In genomic region chr4:29927895-29928294, GRCh38 we compare ENCODE assay signal across 21 cellular contexts.
DNase-seq lines count a peak whose midpoint lies in the region; ATAC-seq and TF ChIP-seq lines count a peak whose summit lies in the region.
"Had no signal": no experiment of that assay in that cellular context is flagged by ENCODE, and none has a peak within 500 bp of the region (broad histone marks: within the 10 kb centered on the region; RNA-seq: fewer than 3 reads in every experiment).

No MANE protein-coding gene starts in this region.

- no peaks in the 10 kb centered on the region for H3K27me3 ChIP-seq in WERI-Rb-1 (ENCODE audit: insufficient read depth, low read depth, severe bottlenecking)

- TF ChIP-seq CTCF in WERI-Rb-1 (IDR thresholded peaks at IDR 0.05; ENCODE audit: low read depth, low read length): 0 out of 2 replicates have a peak, but pooled peaks have one; percentile 8

- no peak overlapping the region for H3K4me3 ChIP-seq in WERI-Rb-1 (ENCODE audit: low read depth, low read length)
- H3K4me3 ChIP-seq: GM12878, PC-9 had no signal

- peak; percentile 46 for DNase-seq in DMS53 (lab: John Stamatoyannopoulos, UW)
- no peak for DNase-seq in DMS53 treated with DMSO at 0.1 percent for 48 hours (lab: John Stamatoyannopoulos, UW; ENCODE audit: unreplicated experiment)
- DNase-seq in WERI-Rb-1: no peak
- DNase-seq in iPS-NIHi11 (ENCODE audit: low spot score): peak; percentile 8
- no peak for DNase-seq in NCI-H510A treated with DMSO at 0.1 percent for 48 hours (lab: John Stamatoyannopoulos, UW)
- DNase-seq in UCSD-AML1 (lab: John Stamatoyannopoulos, UW; ENCODE audit: unreplicated experiment): no peak
- DNase-seq: DMS 273 treated with DMSO at 0.1 percent for 48 hours, GF-D8, MM.1S, NCI-H1092, NCI-H1694, NCI-H2081 treated with DMSO at 0.1 percent for 48 hours, NCI-H2227 treated with DMSO at 0.1 percent for 48 hours, NCI-H524 treated with DMSO at 0.1 percent for 48 hours, PC-9, SIG-M5 had no signal

- H3K9me3 ChIP-seq in WERI-Rb-1 (ENCODE audit: severe bottlenecking): no peaks in the 10 kb centered on the region

- no peaks in the 10 kb centered on the region for H3K36me3 ChIP-seq in WERI-Rb-1

- ATAC-seq in HG02885 (IDR thresholded peaks at IDR 0.05; ENCODE audit: poor library complexity, unreplicated experiment): no peak
- ATAC-seq in GM21423 (IDR thresholded peaks at IDR 0.05; ENCODE audit: unreplicated experiment): no peak
- ATAC-seq: GM12878 had no signal

- no peak overlapping the region for H3K27ac ChIP-seq in WERI-Rb-1
- H3K27ac ChIP-seq: 22Rv1, PC-9, RWPE1 had no signal

Comparison
In these comparisons a context has a peak if more than half of its experiments do, and no peak if none do; other contexts are left out.
1. DNase-seq: peak in DMS53 (single experiment) and iPS-NIHi11 (single experiment); none in DMS53 treated with DMSO at 0.1 percent for 48 hours (single experiment), WERI-Rb-1 (single experiment), NCI-H510A treated with DMSO at 0.1 percent for 48 hours (single experiment) and UCSD-AML1 (single experiment).